1 cellular context compared by ENCODE assay signal in genomic region chr14:95267306-95267705, GRCh38.
TF ChIP-seq lines count a peak whose summit lies in the region.

No MANE protein-coding gene starts in this region.

TF ChIP-seq in GM12878, 131 proteins besides CTCF, POLR2A, EP300 and RAD21:
- TF ChIP-seq PML (IDR thresholded peaks at IDR 0.05; ENCODE audit: low read length) (no peak), PAX8 (IDR thresholded peaks at IDR 0.05) (no peak), EED (IDR thresholded peaks at IDR 0.05; ENCODE audit: low read depth) (0 out of 2 replicates have a peak, but pooled peaks have one; percentile 32), NKRF (conservative IDR thresholded peaks at IDR 0.05) (no peak), ZNF24 (IDR thresholded peaks at IDR 0.05) (no peak), USF1 (IDR thresholded peaks at IDR 0.05; ENCODE audit: borderline replicate concordance, extremely low read length, insufficient read depth, low read depth, low read length) (no peak), RUNX3 (IDR thresholded peaks at IDR 0.05; ENCODE audit: low read length) (peak; percentile 61; the same call in 1 of the 2 replicates), SP1 (IDR thresholded peaks at IDR 0.05; ENCODE audit: low read depth, low read length) (no peak)
